Comparison of ENCODE assay signal across 12 cellular contexts in the genomic region with DNA sequence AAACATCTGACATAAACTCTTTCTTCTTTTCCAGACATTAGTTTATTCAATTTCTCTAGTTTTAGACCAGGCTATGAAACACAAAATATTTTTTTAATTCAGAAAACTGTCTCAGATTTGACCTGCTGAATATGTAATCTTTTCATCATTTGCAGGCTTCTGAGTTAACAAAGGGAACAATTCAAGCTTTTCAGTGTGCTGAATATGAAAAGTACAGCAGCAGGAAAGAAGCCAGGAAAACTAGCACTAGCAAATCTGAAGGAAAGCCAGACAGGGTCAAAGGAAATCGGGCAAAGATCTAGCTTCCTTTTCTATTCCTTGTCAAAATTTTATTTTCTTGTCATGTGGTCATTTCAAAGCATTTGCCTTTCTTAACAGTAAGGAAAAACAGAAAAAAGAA. TPM values are rescaled to one million over a fixed set of nuclear protein-coding genes. Genes with fewer than 3 reads are reported as not detected.
DNase-seq lines count a peak whose midpoint lies in the region; ATAC-seq, FAIRE-seq and TF ChIP-seq lines count a peak whose summit lies in the region.
"Had no signal": no experiment of that assay in that cellular context is flagged by ENCODE, and none has a peak within 500 bp of the region (broad histone marks: within the 10 kb centered on the region; RNA-seq: fewer than 3 reads in every experiment).

No MANE protein-coding gene starts in this region.

- DNase-seq in NCI-H69 (lab: John Stamatoyannopoulos, UW) (peak; percentile 37), midbrain (lab: John Stamatoyannopoulos, UW) (peak; percentile 72), superior temporal gyrus (ENCODE audit: extremely low spot score) (peak; percentile 88), germinal center (ENCODE audit: low spot score) (no peak), uterus (no peak), pancreas (no peak)
- DNase-seq: AML-193, NCI-H187 treated with DMSO at 0.1 percent for 48 hours, NCI-H345, RPMI8226 had no signal

- TF ChIP-seq CTCF in uterus (IDR thresholded peaks at IDR 0.05) (no peak), pancreas (IDR thresholded peaks at IDR 0.05) (no peak)

- H3K27ac ChIP-seq in cingulate gyrus (ENCODE audit: low read depth, low read length) (peak overlapping the region; percentile 86), uterus (no peak overlapping the region), pancreas (no peak overlapping the region)

- H3K4me1 ChIP-seq in uterus (no peaks in the 10 kb centered on the region), pancreas (no peaks in the 10 kb centered on the region)
- H3K4me1 ChIP-seq: HAP-1 had no signal

- no peak overlapping the region for H3K4me3 ChIP-seq in uterus
- no peak overlapping the region for H3K4me3 ChIP-seq in pancreas
- H3K4me3 ChIP-seq: HAP-1 had no signal

- WGBS in pancreas, 2 donors = 33 to 34% methylated on average over 1 of the region's 1 CpG

- H3K27me3 ChIP-seq in uterus = no peaks in the 10 kb centered on the region
- H3K27me3 ChIP-seq in pancreas = no peaks in the 10 kb centered on the region

- H3K36me3 ChIP-seq in uterus (no peaks in the 10 kb centered on the region), pancreas (no peaks in the 10 kb centered on the region)
- H3K36me3 ChIP-seq: HAP-1 had no signal

- H3K9me3 ChIP-seq in uterus = no peaks in the 10 kb centered on the region
- H3K9me3 ChIP-seq in pancreas = no peaks in the 10 kb centered on the region
- H3K9me3 ChIP-seq: HAP-1 had no signal

- intact Hi-C loops in uterus (cut with DNase I; ENCODE audit: low total_unique reads) = no loop called here
- intact Hi-C loops in pancreas (cut with DNase I) = no loop called here

- no peak for FAIRE-seq in pancreas (lab: Jason Lieb, UNC)

- no peak for ATAC-seq in pancreas

- no peak for TF ChIP-seq POLR2A in uterus (IDR thresholded peaks at IDR 0.05)

RNA-seq across cellular contexts. Expression of a gene that starts 35.3 kb away (rescaled TPM):
- total RNA-seq in uterus = 1 to 10 TPM in 1 of 4 donors, under 1 TPM in 3; 0.51 to 1.2 (median 0.72) TPM
- total RNA-seq in pancreas = 1 to 10 TPM in 5 of 6 donors, under 1 TPM in 1; 0.76 to 2.7 (median 1.5) TPM
- polyA plus RNA-seq in pancreas = 1 to 10 TPM in 1 of 2 donors, under 1 TPM in 1; 0.46 to 1.7 TPM

Comparison
In these comparisons a context has a peak if more than half of its experiments do, and no peak if none do; other contexts are left out.
1. DNase-seq: peak in NCI-H69 (single experiment), midbrain (single experiment) and superior temporal gyrus (single experiment); none in germinal center (single experiment), uterus (0 of 2) and pancreas (0 of 6).